ENCODE assay signal across 17 cellular contexts in the genomic region with DNA sequence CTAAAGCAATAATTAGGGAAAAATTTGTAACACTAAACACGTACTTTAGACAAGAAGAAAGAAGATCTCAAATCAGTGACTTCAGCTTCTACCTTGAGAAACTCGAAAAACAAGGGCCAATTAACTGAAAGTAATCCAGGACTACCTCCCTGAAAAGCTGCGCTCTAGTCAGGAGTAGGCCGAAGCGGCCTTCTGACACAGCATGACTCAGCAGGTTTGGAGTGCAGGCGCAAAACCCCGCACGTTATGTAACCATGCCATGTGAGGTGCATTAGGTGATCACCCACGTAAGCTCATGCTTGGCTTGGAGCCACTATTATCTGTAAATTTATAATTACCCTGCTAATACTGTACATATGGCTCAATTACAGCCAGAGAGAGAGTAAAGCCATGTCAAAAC. TPM values are rescaled to one million over a fixed set of nuclear protein-coding genes. Genes with fewer than 3 reads are reported as not detected.
DNase-seq lines count a peak whose midpoint lies in the region; TF ChIP-seq lines count a peak whose summit lies in the region.
"Had no signal": no experiment of that assay in that cellular context is flagged by ENCODE, and none has a peak within 500 bp of the region (broad histone marks: within the 10 kb centered on the region; RNA-seq: fewer than 3 reads in every experiment).

No MANE protein-coding gene starts in this region.

- intact Hi-C loops in CD14-positive monocyte (cut with micrococcal nuclease), result no loop called here
- intact Hi-C loops in PC-9 (cut with micrococcal nuclease; ENCODE audit: unreplicated experiment), result no loop called here

- H3K9me3 Mint-ChIP-seq in CD14-positive monocyte, result peaks cover 4 to 28% (median 22%) of the 10 kb centered on the region in 7 donors

- no peak overlapping the region for H2AFZ ChIP-seq in PC-9

- H3K27me3 ChIP-seq in PC-9 (ENCODE audit: insufficient read depth, low read depth), result no peaks in the 10 kb centered on the region
- H3K27me3 ChIP-seq: thyroid gland had no signal

- no peaks in the 10 kb centered on the region for H3K36me3 ChIP-seq in PC-9 (ENCODE audit: low read depth)
- H3K36me3 ChIP-seq: thyroid gland had no signal

- no peaks in the 10 kb centered on the region; the same call in 1 of the 2 replicates for H3K9me3 ChIP-seq in PC-9 (ENCODE audit: insufficient read depth, low read depth)
- H3K9me3 ChIP-seq: thyroid gland had no signal

- no TSS peak for BruUV-seq in PC-9 (replicated peaks; lab: Mats Ljungman, UMichigan)

- no peaks in the 10 kb centered on the region for H3K9me2 ChIP-seq in PC-9 (ENCODE audit: insufficient read depth)

- CTCF ChIA-PET in PC-9 (lab: Charles Lee), result no interaction called here

- H3F3A ChIP-seq in PC-9 (ENCODE audit: insufficient read depth, low read depth), result no peaks in the 10 kb centered on the region

- no peaks in the 10 kb centered on the region for H3K36me3 Mint-ChIP-seq in CD14-positive monocyte
- H3K36me3 Mint-ChIP-seq: stimulated activated memory B cell treated with anti-CD40 and anti-IgM and Interleukin-4, amounts not matched to agents 10 μg/mL and 1 μg/mL and 100 μg/mL, for 72 hours had no signal

- DNase-seq in NCI-H2081 (lab: John Stamatoyannopoulos, UW) (peak; percentile 9 to 44), NCI-H2081 treated with DMSO at 0.1 percent for 48 hours (lab: John Stamatoyannopoulos, UW) (no peak), ELF-1 (ENCODE audit: low read depth, low spot score) (peak; percentile 48), T-helper 9 cell (peak; percentile 6), iris pigment epithelial cell (ENCODE audit: low read depth) (peak; percentile 5), CD14-positive monocyte (ENCODE audit: low spot score) (no peak), NCI-H2196 treated with DMSO at 0.1 percent for 48 hours (lab: John Stamatoyannopoulos, UW; ENCODE audit: unreplicated experiment) (no peak), PC-9 (no peak)
- DNase-seq: activated T-cell treated with anti-CD3 and anti-CD28 coated beads, Interleukin-2, amount 50 U/mL, for 72 hours; NCI-H1436 treated with DMSO at 0.1 percent for 48 hours; nucleus accumbens; retina; SHP77 treated with DMSO at 0.1 percent for 48 hours; T-helper 1 cell; thyroid gland had no signal

- no peaks in the 10 kb centered on the region for H4K20me1 ChIP-seq in PC-9 (ENCODE audit: insufficient read depth)

- H3K27ac Mint-ChIP-seq in CD14-positive monocyte, result no peak overlapping the region
- H3K27ac Mint-ChIP-seq: activated T-cell treated with anti-CD3 and anti-CD28 coated beads, Interleukin-2, amount 50 U/mL, for 72 hours; stimulated activated memory B cell treated with anti-CD40 and anti-IgM and Interleukin-4, amounts not matched to agents 10 μg/mL and 1 μg/mL and 100 μg/mL, for 72 hours had no signal

- H3K27ac ChIP-seq in PC-9, result no peak overlapping the region
- H3K27ac ChIP-seq: coronary artery, thyroid gland had no signal

- no peak overlapping the region for H3K4me2 ChIP-seq in PC-9

- H3K4me1 ChIP-seq in PC-9 (replicated peaks; ENCODE audit: insufficient read depth), result peaks cover 2% of the 10 kb centered on the region; the same call in 1 of the 2 replicates
- H3K4me1 ChIP-seq: thyroid gland had no signal

- POLR2A ChIA-PET in PC-9 (lab: Charles Lee; ENCODE audit: unreplicated experiment), result interaction anchor here (0.7 kb wide), 1 partner anchor 142 kb away, joined by 3 read pairs; no protein-coding TSS in a partner anchor

- H3K27me3 Mint-ChIP-seq in CD14-positive monocyte (ENCODE audit: low read depth in 3 of 3), result no peaks in the 10 kb centered on the region
- H3K27me3 Mint-ChIP-seq: stimulated activated memory B cell treated with anti-CD40 and anti-IgM and Interleukin-4, amounts not matched to agents 10 μg/mL and 1 μg/mL and 100 μg/mL, for 72 hours had no signal

- H3K4me1 Mint-ChIP-seq in CD14-positive monocyte, result peaks cover 5% of the 10 kb centered on the region
- H3K4me1 Mint-ChIP-seq: stimulated activated memory B cell treated with anti-CD40 and anti-IgM and Interleukin-4, amounts not matched to agents 10 μg/mL and 1 μg/mL and 100 μg/mL, for 72 hours had no signal

- no peak overlapping the region for H3K4me3 ChIP-seq in PC-9
- H3K4me3 ChIP-seq: coronary artery, thyroid gland had no signal

- no peak for TF ChIP-seq CTCF in CD14-positive monocyte (IDR thresholded peaks at IDR 0.05)
- TF ChIP-seq CTCF in PC-9 (conservative IDR thresholded peaks at IDR 0.05), result no peak

- H3K79me2 ChIP-seq in PC-9 (ENCODE audit: low read depth), result no peaks in the 10 kb centered on the region

- no peak overlapping the region for H3K4me3 Mint-ChIP-seq in CD14-positive monocyte
- H3K4me3 Mint-ChIP-seq: activated T-cell treated with anti-CD3 and anti-CD28 coated beads, Interleukin-2, amount 50 U/mL, for 72 hours; stimulated activated memory B cell treated with anti-CD40 and anti-IgM and Interleukin-4, amounts not matched to agents 10 μg/mL and 1 μg/mL and 100 μg/mL, for 72 hours had no signal

RNA-seq across cellular contexts. Expression of gene CCDC149, which starts 52.8 kb away (rescaled TPM):
- polyA plus RNA-seq in CD14-positive monocyte, result 10 to 100 TPM in 1 of 2 donors, 1 to 10 TPM in 1; 5.5 to 14.9 TPM
- 8.1 and 9.8 TPM in 2 replicates for total RNA-seq in PC-9 (2021)

Comparison
In these comparisons a context has a peak if more than half of its experiments do, and no peak if none do; other contexts are left out.
1. DNase-seq: peak in NCI-H2081 (2 of 2), ELF-1 (single experiment), T-helper 9 cell (single experiment) and iris pigment epithelial cell (single experiment); none in NCI-H2081 treated with DMSO at 0.1 percent for 48 hours (single experiment), CD14-positive monocyte (single experiment), NCI-H2196 treated with DMSO at 0.1 percent for 48 hours (single experiment) and PC-9 (0 of 2).